1 cellular context compared by ENCODE assay signal in the genomic region with DNA sequence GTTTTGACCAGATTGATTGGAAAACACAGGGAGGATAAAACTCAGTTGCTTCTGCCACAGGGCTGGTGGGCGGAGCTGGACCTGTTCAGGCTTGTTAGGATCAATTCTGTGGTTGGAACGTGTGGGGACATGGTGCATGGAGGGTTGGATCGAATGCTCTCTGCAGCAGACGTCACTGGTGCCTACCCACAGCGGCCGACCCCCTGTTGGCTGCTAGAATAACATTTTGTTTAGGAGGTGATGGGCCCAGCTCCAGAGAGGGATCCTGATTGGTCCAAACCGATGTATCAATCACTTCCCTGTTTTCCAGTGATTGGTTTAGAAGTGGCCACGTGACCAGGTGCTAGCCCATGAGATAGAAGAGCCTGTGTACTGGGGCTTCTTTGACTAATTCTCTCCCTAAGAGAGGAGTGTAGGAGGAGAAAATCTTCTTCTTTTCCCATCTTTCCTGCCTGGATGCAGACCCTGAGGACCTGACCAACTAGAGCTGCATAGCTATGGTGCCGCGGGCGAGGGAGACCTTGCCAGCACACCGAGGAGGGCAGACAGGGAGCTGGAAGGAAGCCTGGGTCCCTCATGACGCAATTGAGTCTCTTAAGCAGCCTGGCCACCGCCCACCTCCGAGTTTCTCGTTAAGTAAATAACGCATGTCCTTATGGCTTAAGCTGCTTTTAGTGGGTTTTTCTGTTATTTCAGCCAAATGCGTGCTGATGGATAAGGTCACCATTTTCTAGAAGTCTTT.
TF ChIP-seq lines count a peak whose summit lies in the region.

No MANE protein-coding gene starts in this region.

TF ChIP-seq in HCT116, 20 proteins besides CTCF, POLR2A, EP300 and RAD21:
- TF ChIP-seq ZBTB33 (IDR thresholded peaks at IDR 0.05; ENCODE audit: extremely low read depth, insufficient replicate concordance, low read length) (no peak), ELF1 (IDR thresholded peaks at IDR 0.05; ENCODE audit: borderline replicate concordance, low read depth) (no peak), FOSL1 (IDR thresholded peaks at IDR 0.05; ENCODE audit: low read depth) (no peak)
- TF ChIP-seq, protein P1, sequence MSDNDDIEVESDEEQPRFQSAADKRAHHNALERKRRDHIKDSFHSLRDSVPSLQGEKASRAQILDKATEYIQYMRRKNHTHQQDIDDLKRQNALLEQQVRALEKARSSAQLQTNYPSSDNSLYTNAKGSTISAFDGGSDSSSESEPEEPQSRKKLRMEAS (IDR thresholded peaks at IDR 0.05): no peak
